Comparison of ENCODE assay signal across 8 cellular contexts in the genomic region with DNA sequence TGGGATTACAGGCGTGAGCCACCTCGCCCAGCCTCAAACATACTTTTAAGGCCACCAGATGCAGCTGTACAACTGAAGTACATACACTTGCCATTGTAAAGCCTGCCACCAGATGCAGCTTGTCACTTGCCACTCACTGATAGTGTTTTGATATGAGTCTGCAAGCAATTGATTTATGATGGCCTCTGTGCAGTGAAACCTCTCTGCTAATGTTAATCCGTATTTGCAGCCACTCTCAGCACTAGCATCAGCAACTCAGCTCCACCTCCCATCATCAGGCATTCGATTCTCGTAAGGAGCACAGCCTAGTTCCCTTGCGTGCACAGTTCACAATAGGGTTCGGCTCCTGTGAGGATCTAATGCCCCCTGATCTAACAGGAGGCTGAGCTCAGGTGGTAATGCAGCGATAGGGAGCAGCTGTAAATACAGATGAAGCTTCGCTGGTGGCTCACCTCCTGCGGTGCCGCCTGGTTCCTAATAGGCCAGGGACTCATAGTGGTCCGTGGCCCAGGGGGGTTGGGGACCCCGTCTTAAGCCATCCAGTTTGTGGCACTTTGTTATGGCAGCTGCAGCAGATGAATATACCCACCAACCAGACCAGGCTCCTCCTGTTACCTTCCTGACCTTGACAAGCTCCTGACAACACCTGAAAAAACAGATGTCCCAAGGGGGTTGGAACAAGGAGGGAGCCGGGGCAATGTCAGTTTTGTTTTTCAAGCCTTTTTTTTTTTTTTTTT. TPM values are rescaled to one million over a fixed set of nuclear protein-coding genes. Genes with fewer than 3 reads are reported as not detected.
DNase-seq lines count a peak whose midpoint lies in the region; ATAC-seq and TF ChIP-seq lines count a peak whose summit lies in the region.

No MANE protein-coding gene starts in this region.

- H3K4me3 ChIP-seq in Peyer's patch (peak overlapping the region in 1 of 4 donors; percentile 6), hepatocyte (no peak overlapping the region), stomach smooth muscle (ENCODE audit: low read length in 2 of 2) (peak overlapping the region in 1 of 2 donors; percentile 99)

- no peak for ATAC-seq in HG02588 (IDR thresholded peaks at IDR 0.05; ENCODE audit: unreplicated experiment)

- peaks cover 25% of the 10 kb centered on the region for H3K4me1 Mint-ChIP-seq in activated CD4-positive, alpha-beta T cell treated with anti-CD3 and anti-CD28 coated beads, Interleukin-2, amount 10 ng/mL, durations not matched to agents 24 days and 14 days

- peak overlapping the region; percentile 80 for H3K4me2 ChIP-seq in hepatocyte

- no peaks in the 10 kb centered on the region for H3K27me3 ChIP-seq in Peyer's patch
- no peaks in the 10 kb centered on the region for H3K27me3 ChIP-seq in hepatocyte
- no peaks in the 10 kb centered on the region for H3K27me3 ChIP-seq in stomach smooth muscle (ENCODE audit: control insufficient read depth in 1 of 2, insufficient read depth in 2 of 2, low read length in 2 of 2)

- H2AFZ ChIP-seq in hepatocyte = no peak overlapping the region

- H3K4me3 Mint-ChIP-seq in activated CD4-positive, alpha-beta T cell treated with anti-CD3 and anti-CD28 coated beads, Interleukin-2, amount 10 ng/mL, durations not matched to agents 24 days and 14 days = peak overlapping the region; percentile 96

- H3K4me1 ChIP-seq in Peyer's patch (peaks cover 0 to 16% (median 6%) of the 10 kb centered on the region in 4 donors), hepatocyte (ENCODE audit: insufficient read depth) (peaks cover 21% of the 10 kb centered on the region), stomach smooth muscle (ENCODE audit: control insufficient read depth, insufficient read depth, low read length) (peaks cover 17% of the 10 kb centered on the region)

- peaks cover 29% of the 10 kb centered on the region for H4K20me1 ChIP-seq in hepatocyte (ENCODE audit: insufficient read depth, poor library complexity, severe bottlenecking)

- peak overlapping the region; percentile 99 to 100 (median 99) for H3K27ac ChIP-seq in Peyer's patch
- peak overlapping the region; percentile 94 for H3K27ac ChIP-seq in hepatocyte
- H3K27ac ChIP-seq in stomach smooth muscle (ENCODE audit: low read length) = peak overlapping the region; percentile 97

- H3K9ac ChIP-seq in stomach smooth muscle (ENCODE audit: low read length in 2 of 2) = no peak overlapping the region

- H3K9me3 ChIP-seq in Peyer's patch = no peaks in the 10 kb centered on the region
- H3K9me3 ChIP-seq in hepatocyte (ENCODE audit: low read depth) = no peaks in the 10 kb centered on the region
- no peaks in the 10 kb centered on the region for H3K9me3 ChIP-seq in stomach smooth muscle (ENCODE audit: control insufficient read depth in 2 of 2, low read length in 2 of 2)

- WGBS in hepatocyte (ENCODE audit: low lambda C conversion rate, missing lambda C conversion rate) = 75% methylated on average over 14 of the region's 14 CpGs

- H3K36me3 ChIP-seq in Peyer's patch = peaks cover 0 to 10% (median 0%) of the 10 kb centered on the region in 3 donors
- no peaks in the 10 kb centered on the region for H3K36me3 ChIP-seq in hepatocyte (replicated peaks; ENCODE audit: insufficient read depth, low read depth)
- peaks cover 4 to 7% of the 10 kb centered on the region in 2 donors for H3K36me3 ChIP-seq in stomach smooth muscle (ENCODE audit: control insufficient read depth in 2 of 2, insufficient read depth in 2 of 2, low read length in 2 of 2)

- H3K36me3 Mint-ChIP-seq in activated CD4-positive, alpha-beta T cell treated with anti-CD3 and anti-CD28 coated beads, Interleukin-2, amount 10 ng/mL, durations not matched to agents 24 days and 14 days (ENCODE audit: low read depth) = peaks cover 33% of the 10 kb centered on the region

- no peaks in the 10 kb centered on the region for H3K27me3 Mint-ChIP-seq in activated CD4-positive, alpha-beta T cell treated with anti-CD3 and anti-CD28 coated beads, Interleukin-2, amount 10 ng/mL, durations not matched to agents 24 days and 14 days

- TF ChIP-seq POLR2A in Peyer's patch (IDR thresholded peaks at IDR 0.05) = no peak

- intact Hi-C loops in activated CD4-positive, alpha-beta T cell treated with anti-CD3 and anti-CD28 coated beads, Interleukin-2, amount 10 ng/mL, durations not matched to agents 24 days and 14 days (cut with micrococcal nuclease) = loop anchor here (5.0 to 10.0 kb wide), 3 partner anchors 198 to 674 kb away; a partner anchor contains a TSS

- H3K9me2 ChIP-seq in hepatocyte (replicated peaks; ENCODE audit: insufficient read depth) = no peaks in the 10 kb centered on the region

- TF ChIP-seq CTCF in Peyer's patch (IDR thresholded peaks at IDR 0.05) = no peak
- TF ChIP-seq CTCF in hepatocyte (IDR thresholded peaks at IDR 0.05; ENCODE audit: poor library complexity) = no peak

- no peak for DNase-seq in activated CD4-positive, alpha-beta T cell treated with anti-CD3 and anti-CD28 coated beads, Interleukin-2, amount 10 ng/mL, durations not matched to agents 24 days and 14 days
- DNase-seq in activated CD4-positive, alpha-beta T cell treated with anti-CD3 and anti-CD28 coated beads for 1 hour = no peak
- DNase-seq in Peyer's patch (peak in 1 of 3 donors; percentile 58), hepatocyte (ENCODE audit: low spot score) (no peak), OCI-M1 (lab: John Stamatoyannopoulos, UW) (no peak), NCI-H2081 treated with DMSO at 0.1 percent for 48 hours (lab: John Stamatoyannopoulos, UW) (no peak)

- no peaks in the 10 kb centered on the region for H3K9me3 Mint-ChIP-seq in activated CD4-positive, alpha-beta T cell treated with anti-CD3 and anti-CD28 coated beads, Interleukin-2, amount 10 ng/mL, durations not matched to agents 24 days and 14 days

- peak overlapping the region; percentile 97 for H3K27ac Mint-ChIP-seq in activated CD4-positive, alpha-beta T cell treated with anti-CD3 and anti-CD28 coated beads, Interleukin-2, amount 10 ng/mL, durations not matched to agents 24 days and 14 days

- H3K79me2 ChIP-seq in hepatocyte = peaks cover 37% of the 10 kb centered on the region

RNA-seq across cellular contexts. Expression of a gene that starts 1.3 kb away (rescaled TPM):
- total RNA-seq in activated CD4-positive, alpha-beta T cell treated with anti-CD3 and anti-CD28 coated beads, Interleukin-2, amount 10 ng/mL, durations not matched to agents 24 days and 14 days = 155 and 164 TPM in 2 replicates
- total RNA-seq in Peyer's patch = 100 to 1,000 TPM in 3 of 4 donors, 10 to 100 TPM in 1; 86.0 to 143 (median 108) TPM
- total RNA-seq in hepatocyte = 201 and 253 TPM in 2 replicates
- polyA plus RNA-seq in hepatocyte = 185 and 199 TPM in 2 replicates

RNA-seq across cellular contexts. Expression of a gene that starts 31.1 kb away (rescaled TPM):
- not detected in 2 replicates for total RNA-seq in activated CD4-positive, alpha-beta T cell treated with anti-CD3 and anti-CD28 coated beads, Interleukin-2, amount 10 ng/mL, durations not matched to agents 24 days and 14 days
- total RNA-seq in Peyer's patch (1 to 10 TPM in 1 of 4 donors, not detected in 3; 2.5 TPM), hepatocyte (not detected in 2 replicates)
- not detected in 2 replicates for polyA plus RNA-seq in hepatocyte

RNA-seq across cellular contexts. Expression of a gene that starts 58.7 kb away (rescaled TPM):
- 208 and 214 TPM in 2 replicates for total RNA-seq in activated CD4-positive, alpha-beta T cell treated with anti-CD3 and anti-CD28 coated beads, Interleukin-2, amount 10 ng/mL, durations not matched to agents 24 days and 14 days
- total RNA-seq in Peyer's patch = 100 to 1,000 TPM in 1 of 4 donors, 10 to 100 TPM in 3; 47.6 to 314 (median 80.8) TPM
- 1.3 and 6.4 TPM in 2 replicates for total RNA-seq in hepatocyte
- polyA plus RNA-seq in hepatocyte = 4.5 and 7.0 TPM in 2 replicates
